In the genomic region with DNA sequence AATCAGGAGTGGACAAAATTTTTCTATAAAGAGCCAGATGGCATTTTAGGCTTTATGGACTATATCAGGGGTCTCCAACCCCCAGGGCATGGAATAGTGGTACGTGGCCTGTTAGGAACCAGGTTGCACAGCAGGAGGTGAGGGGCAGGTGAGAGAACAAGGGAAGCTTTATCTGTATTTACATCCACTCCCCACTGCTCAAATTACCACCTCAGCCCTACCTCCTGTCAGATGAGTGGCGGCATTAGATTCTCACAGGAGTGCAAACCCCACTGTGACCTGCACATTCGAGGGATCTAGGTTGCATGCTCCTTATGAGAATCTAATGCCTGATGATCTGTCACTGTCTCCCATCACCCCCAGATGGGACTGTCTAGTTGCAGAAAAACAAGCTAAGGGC, we compare ENCODE assay signal across 2 cellular contexts.
TF ChIP-seq lines count a peak whose summit lies in the region.

No MANE protein-coding gene starts in this region.

TF ChIP-seq in HepG2, 621 proteins besides CTCF, POLR2A, EP300 and RAD21:
- TF ChIP-seq, protein P1, sequence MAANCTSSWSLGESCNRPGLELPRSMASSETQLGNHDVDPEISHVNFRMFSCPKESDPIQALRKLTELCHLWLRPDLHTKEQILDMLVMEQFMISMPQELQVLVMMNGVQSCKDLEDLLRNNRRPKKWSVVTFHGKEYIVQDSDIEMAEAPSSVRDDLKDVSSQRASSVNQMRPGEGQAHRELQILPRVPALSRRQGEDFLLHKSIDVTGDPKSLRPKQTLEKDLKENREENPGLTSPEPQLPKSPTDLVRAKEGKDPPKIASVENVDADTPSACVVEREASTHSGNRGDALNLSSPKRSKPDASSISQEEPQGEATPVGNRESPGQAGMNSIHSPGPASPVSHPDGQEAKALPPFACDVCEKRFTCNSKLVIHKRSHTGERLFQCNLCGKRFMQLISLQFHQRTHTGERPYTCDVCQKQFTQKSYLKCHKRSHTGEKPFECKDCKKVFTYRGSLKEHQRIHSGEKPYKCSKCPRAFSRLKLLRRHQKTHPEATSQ (CRISPR knock-in tag; IDR thresholded peaks at IDR 0.05; ENCODE audit: borderline replicate concordance) = no peak
- TF ChIP-seq, protein P2, sequence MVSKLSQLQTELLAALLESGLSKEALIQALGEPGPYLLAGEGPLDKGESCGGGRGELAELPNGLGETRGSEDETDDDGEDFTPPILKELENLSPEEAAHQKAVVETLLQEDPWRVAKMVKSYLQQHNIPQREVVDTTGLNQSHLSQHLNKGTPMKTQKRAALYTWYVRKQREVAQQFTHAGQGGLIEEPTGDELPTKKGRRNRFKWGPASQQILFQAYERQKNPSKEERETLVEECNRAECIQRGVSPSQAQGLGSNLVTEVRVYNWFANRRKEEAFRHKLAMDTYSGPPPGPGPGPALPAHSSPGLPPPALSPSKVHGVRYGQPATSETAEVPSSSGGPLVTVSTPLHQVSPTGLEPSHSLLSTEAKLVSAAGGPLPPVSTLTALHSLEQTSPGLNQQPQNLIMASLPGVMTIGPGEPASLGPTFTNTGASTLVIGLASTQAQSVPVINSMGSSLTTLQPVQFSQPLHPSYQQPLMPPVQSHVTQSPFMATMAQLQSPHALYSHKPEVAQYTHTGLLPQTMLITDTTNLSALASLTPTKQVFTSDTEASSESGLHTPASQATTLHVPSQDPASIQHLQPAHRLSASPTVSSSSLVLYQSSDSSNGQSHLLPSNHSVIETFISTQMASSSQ (IDR thresholded peaks at IDR 0.05; ENCODE audit: low read depth) = no peak
- TF ChIP-seq, protein P2 (CRISPR knock-in tag; IDR thresholded peaks at IDR 0.05; ENCODE audit: borderline replicate concordance) = no peak
- TF ChIP-seq ETV6 (CRISPR knock-in tag; conservative IDR thresholded peaks at IDR 0.05) = no peak
- TF ChIP-seq ZNF841 (CRISPR knock-in tag; IDR thresholded peaks at IDR 0.05; ENCODE audit: borderline replicate concordance) = no peak
- no peak for TF ChIP-seq NR2F6 (IDR thresholded peaks at IDR 0.05)
- TF ChIP-seq NR2F6 (CRISPR knock-in tag; IDR thresholded peaks at IDR 0.05) = no peak
- no peak for TF ChIP-seq MXD4 (CRISPR knock-in tag; IDR thresholded peaks at IDR 0.05)
- no peak for TF ChIP-seq ZNF124 (CRISPR knock-in tag; IDR thresholded peaks at IDR 0.05)
- TF ChIP-seq CHCHD3 (CRISPR knock-in tag; IDR thresholded peaks at IDR 0.05) = no peak
- no peak for TF ChIP-seq PTBP1 (IDR thresholded peaks at IDR 0.05; ENCODE audit: low read depth, low read length, poor library complexity, severe bottlenecking)
- TF ChIP-seq POLR2AphosphoS2 (IDR thresholded peaks at IDR 0.05; ENCODE audit: low read depth, low read length) = no peak
- TF ChIP-seq ZNF317 (CRISPR knock-in tag; IDR thresholded peaks at IDR 0.05) = no peak

TF ChIP-seq in K562, 482 proteins besides CTCF, POLR2A, EP300 and RAD21:
- TF ChIP-seq NR1H2 (CRISPR knock-in tag; IDR thresholded peaks at IDR 0.05) = no peak
- TF ChIP-seq, protein P3, sequence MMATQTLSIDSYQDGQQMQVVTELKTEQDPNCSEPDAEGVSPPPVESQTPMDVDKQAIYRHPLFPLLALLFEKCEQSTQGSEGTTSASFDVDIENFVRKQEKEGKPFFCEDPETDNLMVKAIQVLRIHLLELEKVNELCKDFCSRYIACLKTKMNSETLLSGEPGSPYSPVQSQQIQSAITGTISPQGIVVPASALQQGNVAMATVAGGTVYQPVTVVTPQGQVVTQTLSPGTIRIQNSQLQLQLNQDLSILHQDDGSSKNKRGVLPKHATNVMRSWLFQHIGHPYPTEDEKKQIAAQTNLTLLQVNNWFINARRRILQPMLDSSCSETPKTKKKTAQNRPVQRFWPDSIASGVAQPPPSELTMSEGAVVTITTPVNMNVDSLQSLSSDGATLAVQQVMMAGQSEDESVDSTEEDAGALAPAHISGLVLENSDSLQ (IDR thresholded peaks at IDR 0.05) = 0 out of 2 replicates have a peak, but pooled peaks have one; percentile 16
- TF ChIP-seq TAF1 (IDR thresholded peaks at IDR 0.05; ENCODE audit: control insufficient read depth, extremely low read depth, insufficient read depth, low read length, severe bottlenecking) = no peak
